Comparison of ENCODE assay signal across 17 cellular contexts in the genomic region with DNA sequence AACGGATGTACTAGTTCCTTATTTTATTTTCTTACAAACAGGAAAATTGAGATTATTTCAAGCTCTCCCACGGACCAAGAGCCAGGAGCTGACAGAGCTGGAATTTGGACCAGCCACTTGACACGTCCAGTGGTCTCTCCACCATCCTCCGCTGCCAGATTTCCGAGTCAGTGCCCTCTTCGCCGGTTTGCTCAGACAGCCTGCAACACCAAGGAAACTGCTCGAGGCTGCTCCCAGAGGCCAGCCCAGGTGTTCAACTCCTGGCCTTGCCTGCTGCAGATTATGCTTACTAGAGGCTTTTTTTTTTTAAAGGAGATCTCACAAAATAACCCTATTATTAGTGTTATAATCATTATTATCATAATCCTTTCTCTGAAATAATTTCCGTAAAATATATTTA.
DNase-seq lines count a peak whose midpoint lies in the region; ATAC-seq, FAIRE-seq and TF ChIP-seq lines count a peak whose summit lies in the region.
"Had no signal": no experiment of that assay in that cellular context is flagged by ENCODE, and none has a peak within 500 bp of the region (broad histone marks: within the 10 kb centered on the region; RNA-seq: fewer than 3 reads in every experiment).

No MANE protein-coding gene starts in this region.

- no peak overlapping the region for H3K4me2 ChIP-seq in Loucy (ENCODE audit: low read depth, low read length, poor library complexity, severe bottlenecking)
- no peak overlapping the region for H3K4me2 ChIP-seq in K562 (ENCODE audit: insufficient read depth, low read length)
- H3K4me2 ChIP-seq in neural progenitor cell, result no peak overlapping the region

- peaks cover 15% of the 10 kb centered on the region for H3K4me1 Mint-ChIP-seq in neural progenitor cell

- 0% methylated on average over 9 of the region's 9 CpGs for WGBS in K562 (ENCODE audit: insufficient coverage, low coverage, missing lambda C conversion rate)

- H3K79me2 ChIP-seq in Loucy (ENCODE audit: insufficient read depth, low read length) (no peaks in the 10 kb centered on the region), K562 (ENCODE audit: control insufficient read depth, insufficient read depth, low read length) (no peaks in the 10 kb centered on the region), neural progenitor cell (ENCODE audit: low read depth) (no peaks in the 10 kb centered on the region)

- H3K9me3 Mint-ChIP-seq in neural progenitor cell, result no peaks in the 10 kb centered on the region

- CTCF ChIA-PET in K562 (lab: Yijun Ruan, JAX; ENCODE audit: low intra/inter-chr PET ratio), result interaction anchor here (0.6 kb wide), 1 partner anchor 17 kb away, joined by 4 read pairs; no protein-coding TSS in a partner anchor

- H3K27me3 ChIP-seq in Loucy (ENCODE audit: insufficient read depth, low read length, poor library complexity, severe bottlenecking), result no peaks in the 10 kb centered on the region
- H3K27me3 ChIP-seq in K562 (ENCODE audit: control insufficient read depth in 2 of 2, insufficient read depth in 2 of 2, low read length in 2 of 2), result no peaks in the 10 kb centered on the region
- H3K27me3 ChIP-seq in neural progenitor cell, result no peaks in the 10 kb centered on the region

- in situ Hi-C loops in K562 (cut with MboI), result no loop called here

- H3K4me1 ChIP-seq in Loucy (ENCODE audit: insufficient read depth, low read length, poor library complexity, severe bottlenecking) (peaks cover 8% of the 10 kb centered on the region), K562 (replicated peaks in 1 of 2; ENCODE audit: control insufficient read depth in 2 of 2, insufficient read depth in 2 of 2, low read length in 2 of 2) (no peaks in the 10 kb centered on the region), neural progenitor cell (peaks cover 10% of the 10 kb centered on the region)

- POLR2A ChIA-PET in K562 (lab: Yijun Ruan, JAX), result no interaction called here

- H4K20me1 ChIP-seq in Loucy (ENCODE audit: insufficient read depth, low read length, poor library complexity, severe bottlenecking) (no peaks in the 10 kb centered on the region), K562 (replicated peaks; ENCODE audit: control insufficient read depth, insufficient read depth, low read length) (no peaks in the 10 kb centered on the region), neural progenitor cell (ENCODE audit: low read depth) (no peaks in the 10 kb centered on the region)

- TF ChIP-seq EP300 in K562 (IDR thresholded peaks at IDR 0.05; ENCODE audit: low read length), result no peak

- H3K4me3 ChIP-seq in Loucy (ENCODE audit: low read length, poor library complexity, severe bottlenecking) (no peak overlapping the region), K562 (no peak overlapping the region), neural progenitor cell (no peak overlapping the region)

- no peak for FAIRE-seq in K562 (lab: Jason Lieb, UNC)
- FAIRE-seq: GM12892 had no signal

- H3K27me3 Mint-ChIP-seq in neural progenitor cell (ENCODE audit: insufficient read depth, low read depth), result peaks cover 6% of the 10 kb centered on the region

- no peak overlapping the region for H3K9ac ChIP-seq in Loucy (ENCODE audit: low read depth, low read length, poor library complexity, severe bottlenecking)
- no peak overlapping the region for H3K9ac ChIP-seq in K562 (ENCODE audit: insufficient read depth in 1 of 2, low read depth in 2 of 2, low read length in 2 of 2)
- H3K9ac ChIP-seq in neural progenitor cell, result no peak overlapping the region

- H3K27ac ChIP-seq in K562 (ENCODE audit: extremely low read depth, low read depth, low read length) (no peak overlapping the region), neural progenitor cell (no peak overlapping the region)

- no peak overlapping the region for H2AFZ ChIP-seq in Loucy (ENCODE audit: low read length)
- H2AFZ ChIP-seq in K562 (ENCODE audit: low read depth, low read length), result no peak overlapping the region
- H2AFZ ChIP-seq in neural progenitor cell (replicated peaks), result no peak overlapping the region

- BruUV-seq in K562 (replicated peaks; lab: Mats Ljungman, UMichigan), result no TSS peak

- no peak for TF ChIP-seq RAD21 in K562 (CRISPR knock-in tag; conservative IDR thresholded peaks at IDR 0.05 in 1 of 2, IDR thresholded peaks at IDR 0.05 in 1 of 2)

- H3K27ac Mint-ChIP-seq in neural progenitor cell, result no peak overlapping the region
- H3K27ac Mint-ChIP-seq: CD14-positive monocyte had no signal

- no peaks in the 10 kb centered on the region for H3K36me3 ChIP-seq in Loucy (ENCODE audit: insufficient read depth, low read length)
- no peaks in the 10 kb centered on the region for H3K36me3 ChIP-seq in K562 (ENCODE audit: control insufficient read depth, insufficient read depth, low read length)
- no peaks in the 10 kb centered on the region for H3K36me3 ChIP-seq in neural progenitor cell

- TF ChIP-seq CTCF in Loucy (conservative IDR thresholded peaks at IDR 0.05; ENCODE audit: low read length) (0 out of 2 replicates have a peak, but pooled peaks have one; percentile 11), K562 (IDR thresholded peaks at IDR 0.05 in 2 of 3, conservative IDR thresholded peaks at IDR 0.05 in 1 of 3; ENCODE audit: insufficient read depth in 2 of 3, low read depth in 1 of 3, low read length in 3 of 3) (no peak), neural progenitor cell (IDR thresholded peaks at IDR 0.05) (peak; percentile 26), omental fat pad (IDR thresholded peaks at IDR 0.05) (no peak)

- H3F3A ChIP-seq in Loucy (ENCODE audit: low read depth) (no peaks in the 10 kb centered on the region), neural progenitor cell (ENCODE audit: low read depth) (no peaks in the 10 kb centered on the region)

- peak; percentile 95 to 99 for DNase-seq in NCI-H524 (lab: John Stamatoyannopoulos, UW)
- no peak for DNase-seq in NCI-H524 treated with DMSO at 0.1 percent for 48 hours (lab: John Stamatoyannopoulos, UW)
- DNase-seq in K562 (ENCODE audit: extremely low read depth in 1 of 4, low spot score in 3 of 4), result peak in 1 of 4 experiments; percentile 8
- DNase-seq in neural progenitor cell (ENCODE audit: low spot score), result peak; percentile 5
- no peak for DNase-seq in omental fat pad (ENCODE audit: low spot score)
- DNase-seq: COR-L47, DMS53, GOT3, IMR-90, MV-4-11, NCI-H1436, OCI-M1 had no signal

- no peak for TF ChIP-seq POLR2A in K562 (conservative IDR thresholded peaks at IDR 0.05)

- intact Hi-C loops in K562 (cut with micrococcal nuclease), result no loop called here

- H3K9me2 ChIP-seq in Loucy (replicated peaks; ENCODE audit: low read depth, low read length), result no peaks in the 10 kb centered on the region

- no peaks in the 10 kb centered on the region for H3K9me1 ChIP-seq in K562 (ENCODE audit: control insufficient read depth, insufficient read depth, low read length)

- H3K9me3 ChIP-seq in Loucy (ENCODE audit: insufficient read depth, low read depth, low read length) (no peaks in the 10 kb centered on the region), K562 (replicated peaks; ENCODE audit: control insufficient read depth, insufficient read depth, low read depth, low read length) (no peaks in the 10 kb centered on the region), neural progenitor cell (ENCODE audit: low read depth) (no peaks in the 10 kb centered on the region)

- H3K4me3 Mint-ChIP-seq in neural progenitor cell, result no peak overlapping the region
- H3K4me3 Mint-ChIP-seq: CD14-positive monocyte had no signal

- no peaks in the 10 kb centered on the region for H3K36me3 Mint-ChIP-seq in neural progenitor cell
- H3K36me3 Mint-ChIP-seq: CD14-positive monocyte had no signal

- ATAC-seq in K562 (peak; percentile 69), HG02973 (IDR thresholded peaks at IDR 0.05; ENCODE audit: unreplicated experiment) (no peak), GM21825 (IDR thresholded peaks at IDR 0.05; ENCODE audit: unreplicated experiment) (no peak), omental fat pad (ENCODE audit: low FRiP score) (no peak)

TF ChIP-seq in K562, 482 proteins besides CTCF, POLR2A, EP300 and RAD21:
- no peak for TF ChIP-seq ZNF609 (CRISPR knock-in tag; IDR thresholded peaks at IDR 0.05; ENCODE audit: borderline replicate concordance)
- no peak for TF ChIP-seq SIN3A (IDR thresholded peaks at IDR 0.05; ENCODE audit: borderline replicate concordance in 2 of 2, control insufficient read depth in 1 of 2, low read depth in 2 of 2, low read length in 2 of 2)
- no peak for TF ChIP-seq TRIM24 (IDR thresholded peaks at IDR 0.05)
- no peak for TF ChIP-seq MECOM (CRISPR knock-in tag; IDR thresholded peaks at IDR 0.05)
- no peak for TF ChIP-seq IFI16 (CRISPR knock-in tag; IDR thresholded peaks at IDR 0.05)
- no peak for TF ChIP-seq TBP (optimal IDR thresholded peaks at IDR 0.05; ENCODE audit: low read depth, low read length)

Comparison
In these comparisons a context has a peak if more than half of its experiments do, and no peak if none do; other contexts are left out.
1. DNase-seq: peak in NCI-H524 (2 of 2) and neural progenitor cell (single experiment); none in NCI-H524 treated with DMSO at 0.1 percent for 48 hours (single experiment) and omental fat pad (single experiment).
2. CTCF ChIP-seq: peak in Loucy (single experiment) and neural progenitor cell (single experiment); none in K562 (0 of 3) and omental fat pad (0 of 3).